Comparison of ENCODE assay signal across 1 cellular context in genomic region chr18:48190994-48191393, GRCh38.
TF ChIP-seq lines count a peak whose summit lies in the region.

No MANE protein-coding gene starts in this region.

TF ChIP-seq in WTC11, 78 proteins besides CTCF, POLR2A, EP300 and RAD21 (continued from another document):
- TF ChIP-seq HMGXB4 (CRISPR knock-in tag; IDR thresholded peaks at IDR 0.05) (no peak), CBFB (CRISPR knock-in tag; IDR thresholded peaks at IDR 0.05; ENCODE audit: low read depth) (no peak), SMAD3 (CRISPR knock-in tag; IDR thresholded peaks at IDR 0.05; ENCODE audit: borderline replicate concordance) (no peak), RELA (CRISPR knock-in tag; IDR thresholded peaks at IDR 0.05; ENCODE audit: borderline replicate concordance) (no peak), ZNF121 (CRISPR knock-in tag; IDR thresholded peaks at IDR 0.05) (no peak), ZBTB21 (CRISPR knock-in tag; IDR thresholded peaks at IDR 0.05; ENCODE audit: borderline replicate concordance) (no peak), FOXP1 (CRISPR knock-in tag; IDR thresholded peaks at IDR 0.05; ENCODE audit: borderline replicate concordance) (no peak), NR3C1 (CRISPR knock-in tag; conservative IDR thresholded peaks at IDR 0.05; ENCODE audit: low read depth) (no peak)
- TF ChIP-seq, protein P1, sequence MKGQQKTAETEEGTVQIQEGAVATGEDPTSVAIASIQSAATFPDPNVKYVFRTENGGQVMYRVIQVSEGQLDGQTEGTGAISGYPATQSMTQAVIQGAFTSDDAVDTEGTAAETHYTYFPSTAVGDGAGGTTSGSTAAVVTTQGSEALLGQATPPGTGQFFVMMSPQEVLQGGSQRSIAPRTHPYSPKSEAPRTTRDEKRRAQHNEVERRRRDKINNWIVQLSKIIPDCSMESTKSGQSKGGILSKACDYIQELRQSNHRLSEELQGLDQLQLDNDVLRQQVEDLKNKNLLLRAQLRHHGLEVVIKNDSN (CRISPR knock-in tag; IDR thresholded peaks at IDR 0.05), result no peak
